2 cellular contexts compared by ENCODE assay signal in the genomic region with DNA sequence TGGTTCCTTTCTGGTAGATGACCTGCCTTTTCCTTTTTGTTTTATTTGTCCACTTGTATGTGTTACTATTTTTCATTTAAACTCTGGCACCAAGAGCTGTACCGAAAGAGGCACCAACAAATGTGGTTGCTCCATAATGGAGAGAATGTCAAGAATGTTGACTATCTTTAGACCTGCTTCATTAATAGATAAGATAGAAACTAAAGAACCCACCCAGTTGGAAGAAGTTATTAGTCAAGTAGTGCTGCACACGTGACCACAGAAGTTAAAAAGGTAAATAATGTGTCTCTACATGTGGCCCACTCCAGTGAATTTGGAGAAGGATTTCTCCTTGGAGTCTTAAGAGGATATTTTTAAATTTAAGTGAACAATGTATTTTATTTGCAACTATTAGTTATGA.
A peak's percentile ranks its signal among the peaks of the same experiment; 100 is the strongest.
TF ChIP-seq lines count a peak whose summit lies in the region.

No MANE protein-coding gene starts in this region.

TF ChIP-seq in SK-N-SH treated with all-trans-retinoic acid at 6 μM for 48 hours, 23 proteins besides CTCF, POLR2A, EP300 and RAD21:
- TF ChIP-seq, protein P1, sequence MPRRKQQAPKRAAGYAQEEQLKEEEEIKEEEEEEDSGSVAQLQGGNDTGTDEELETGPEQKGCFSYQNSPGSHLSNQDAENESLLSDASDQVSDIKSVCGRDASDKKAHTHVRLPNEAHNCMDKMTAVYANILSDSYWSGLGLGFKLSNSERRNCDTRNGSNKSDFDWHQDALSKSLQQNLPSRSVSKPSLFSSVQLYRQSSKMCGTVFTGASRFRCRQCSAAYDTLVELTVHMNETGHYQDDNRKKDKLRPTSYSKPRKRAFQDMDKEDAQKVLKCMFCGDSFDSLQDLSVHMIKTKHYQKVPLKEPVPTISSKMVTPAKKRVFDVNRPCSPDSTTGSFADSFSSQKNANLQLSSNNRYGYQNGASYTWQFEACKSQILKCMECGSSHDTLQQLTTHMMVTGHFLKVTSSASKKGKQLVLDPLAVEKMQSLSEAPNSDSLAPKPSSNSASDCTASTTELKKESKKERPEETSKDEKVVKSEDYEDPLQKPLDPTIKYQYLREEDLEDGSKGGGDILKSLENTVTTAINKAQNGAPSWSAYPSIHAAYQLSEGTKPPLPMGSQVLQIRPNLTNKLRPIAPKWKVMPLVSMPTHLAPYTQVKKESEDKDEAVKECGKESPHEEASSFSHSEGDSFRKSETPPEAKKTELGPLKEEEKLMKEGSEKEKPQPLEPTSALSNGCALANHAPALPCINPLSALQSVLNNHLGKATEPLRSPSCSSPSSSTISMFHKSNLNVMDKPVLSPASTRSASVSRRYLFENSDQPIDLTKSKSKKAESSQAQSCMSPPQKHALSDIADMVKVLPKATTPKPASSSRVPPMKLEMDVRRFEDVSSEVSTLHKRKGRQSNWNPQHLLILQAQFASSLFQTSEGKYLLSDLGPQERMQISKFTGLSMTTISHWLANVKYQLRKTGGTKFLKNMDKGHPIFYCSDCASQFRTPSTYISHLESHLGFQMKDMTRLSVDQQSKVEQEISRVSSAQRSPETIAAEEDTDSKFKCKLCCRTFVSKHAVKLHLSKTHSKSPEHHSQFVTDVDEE (CRISPR knock-in tag; IDR thresholded peaks at IDR 0.05), result no peak
- peak; percentile 14; the same call in 1 of the 2 replicates for TF ChIP-seq ISL1 (CRISPR knock-in tag; IDR thresholded peaks at IDR 0.05)
- no peak for TF ChIP-seq ZC3H10 (CRISPR knock-in tag; IDR thresholded peaks at IDR 0.05)
TF ChIP-seq in SK-N-SH treated with all-trans-retinoic acid at 6 μM for 48 hours: peak in this region for 1.

TF ChIP-seq in SK-N-SH, 30 proteins besides CTCF, POLR2A, EP300 and RAD21 (continued from another document):
- TF ChIP-seq, protein P2, sequence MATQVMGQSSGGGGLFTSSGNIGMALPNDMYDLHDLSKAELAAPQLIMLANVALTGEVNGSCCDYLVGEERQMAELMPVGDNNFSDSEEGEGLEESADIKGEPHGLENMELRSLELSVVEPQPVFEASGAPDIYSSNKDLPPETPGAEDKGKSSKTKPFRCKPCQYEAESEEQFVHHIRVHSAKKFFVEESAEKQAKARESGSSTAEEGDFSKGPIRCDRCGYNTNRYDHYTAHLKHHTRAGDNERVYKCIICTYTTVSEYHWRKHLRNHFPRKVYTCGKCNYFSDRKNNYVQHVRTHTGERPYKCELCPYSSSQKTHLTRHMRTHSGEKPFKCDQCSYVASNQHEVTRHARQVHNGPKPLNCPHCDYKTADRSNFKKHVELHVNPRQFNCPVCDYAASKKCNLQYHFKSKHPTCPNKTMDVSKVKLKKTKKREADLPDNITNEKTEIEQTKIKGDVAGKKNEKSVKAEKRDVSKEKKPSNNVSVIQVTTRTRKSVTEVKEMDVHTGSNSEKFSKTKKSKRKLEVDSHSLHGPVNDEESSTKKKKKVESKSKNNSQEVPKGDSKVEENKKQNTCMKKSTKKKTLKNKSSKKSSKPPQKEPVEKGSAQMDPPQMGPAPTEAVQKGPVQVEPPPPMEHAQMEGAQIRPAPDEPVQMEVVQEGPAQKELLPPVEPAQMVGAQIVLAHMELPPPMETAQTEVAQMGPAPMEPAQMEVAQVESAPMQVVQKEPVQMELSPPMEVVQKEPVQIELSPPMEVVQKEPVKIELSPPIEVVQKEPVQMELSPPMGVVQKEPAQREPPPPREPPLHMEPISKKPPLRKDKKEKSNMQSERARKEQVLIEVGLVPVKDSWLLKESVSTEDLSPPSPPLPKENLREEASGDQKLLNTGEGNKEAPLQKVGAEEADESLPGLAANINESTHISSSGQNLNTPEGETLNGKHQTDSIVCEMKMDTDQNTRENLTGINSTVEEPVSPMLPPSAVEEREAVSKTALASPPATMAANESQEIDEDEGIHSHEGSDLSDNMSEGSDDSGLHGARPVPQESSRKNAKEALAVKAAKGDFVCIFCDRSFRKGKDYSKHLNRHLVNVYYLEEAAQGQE (IDR thresholded peaks at IDR 0.05; ENCODE audit: low read depth, low read length), result no peak
- TF ChIP-seq ELF1 (IDR thresholded peaks at IDR 0.05) (no peak), TAF1 (IDR thresholded peaks at IDR 0.05; ENCODE audit: borderline replicate concordance, low read depth, low read length) (no peak), SIN3A (IDR thresholded peaks at IDR 0.05; ENCODE audit: borderline replicate concordance, low read depth, low read length) (no peak), NRF1 (IDR thresholded peaks at IDR 0.05; ENCODE audit: low read depth, low read length) (no peak), RFX5 (IDR thresholded peaks at IDR 0.05; ENCODE audit: low read length) (no peak)
- TF ChIP-seq, protein P3, sequence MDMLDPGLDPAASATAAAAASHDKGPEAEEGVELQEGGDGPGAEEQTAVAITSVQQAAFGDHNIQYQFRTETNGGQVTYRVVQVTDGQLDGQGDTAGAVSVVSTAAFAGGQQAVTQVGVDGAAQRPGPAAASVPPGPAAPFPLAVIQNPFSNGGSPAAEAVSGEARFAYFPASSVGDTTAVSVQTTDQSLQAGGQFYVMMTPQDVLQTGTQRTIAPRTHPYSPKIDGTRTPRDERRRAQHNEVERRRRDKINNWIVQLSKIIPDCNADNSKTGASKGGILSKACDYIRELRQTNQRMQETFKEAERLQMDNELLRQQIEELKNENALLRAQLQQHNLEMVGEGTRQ (IDR thresholded peaks at IDR 0.05; ENCODE audit: borderline replicate concordance, low read depth, low read length), result no peak
TF ChIP-seq in SK-N-SH: peak in this region for 0.
